Comparison of ENCODE assay signal across 21 cellular contexts in genomic region chr9:127847833-127848755, GRCh38. TPM values are rescaled to one million over a fixed set of nuclear protein-coding genes. Genes with fewer than 3 reads are reported as not detected.
DNase-seq lines count a peak whose midpoint lies in the region; ATAC-seq, FAIRE-seq and TF ChIP-seq lines count a peak whose summit lies in the region.
"Had no signal": no experiment of that assay in that cellular context is flagged by ENCODE, and none has a peak within 500 bp of the region (broad histone marks: within the 10 kb centered on the region; RNA-seq: fewer than 3 reads in every experiment).

No MANE protein-coding gene starts in this region.

- H2AFZ ChIP-seq in hepatocyte, result no peak overlapping the region
- H2AFZ ChIP-seq: parathyroid adenoma had no signal

- no peaks in the 10 kb centered on the region for H3K9me2 ChIP-seq in hepatocyte (replicated peaks; ENCODE audit: insufficient read depth)

- H3K4me3 ChIP-seq in right atrium auricular region (peak overlapping the region; percentile 9 to 36), hepatocyte (no peak overlapping the region), psoas muscle (peak overlapping the region; percentile 74), uterus (no peak overlapping the region)

- no peak for TF ChIP-seq POLR2A in uterus (IDR thresholded peaks at IDR 0.05)

- H3K4me2 ChIP-seq in hepatocyte, result no peak overlapping the region

- no peak for ATAC-seq in Right ventricle myocardium inferior
- no peak for ATAC-seq in psoas muscle
- ATAC-seq: left colon had no signal

- intact Hi-C loops in Right ventricle myocardium inferior (cut with DNase I), result loop anchor here (1.0 kb wide), 1 partner anchor 12 kb away; no protein-coding TSS in a partner anchor
- intact Hi-C loops in psoas muscle (cut with DNase I), result no loop called here
- intact Hi-C loops in uterus (cut with DNase I; ENCODE audit: low total_unique reads), result no loop called here

- no peaks in the 10 kb centered on the region for H4K20me1 ChIP-seq in hepatocyte (ENCODE audit: insufficient read depth, poor library complexity, severe bottlenecking)

- H3K9me3 ChIP-seq in right atrium auricular region, result peaks cover 0 to 11% of the 10 kb centered on the region in 2 donors
- no peaks in the 10 kb centered on the region for H3K9me3 ChIP-seq in hepatocyte (ENCODE audit: low read depth)
- H3K9me3 ChIP-seq in psoas muscle, result no peaks in the 10 kb centered on the region
- no peaks in the 10 kb centered on the region for H3K9me3 ChIP-seq in uterus

- TF ChIP-seq CTCF in right atrium auricular region (IDR thresholded peaks at IDR 0.05), result no peak
- TF ChIP-seq CTCF in hepatocyte (IDR thresholded peaks at IDR 0.05; ENCODE audit: poor library complexity), result no peak
- TF ChIP-seq CTCF in psoas muscle (IDR thresholded peaks at IDR 0.05), result no peak
- no peak for TF ChIP-seq CTCF in uterus (IDR thresholded peaks at IDR 0.05)

- FAIRE-seq in frontal cortex (lab: Jason Lieb, UNC), result no peak

- H3K27me3 ChIP-seq in right atrium auricular region (no peaks in the 10 kb centered on the region), hepatocyte (no peaks in the 10 kb centered on the region), psoas muscle (ENCODE audit: insufficient read depth in 3 of 3, low read length in 2 of 3) (no peaks in the 10 kb centered on the region), uterus (no peaks in the 10 kb centered on the region)
- H3K27me3 ChIP-seq: brain microvascular endothelial cell had no signal

- H3K27ac ChIP-seq in right atrium auricular region (peak overlapping the region; percentile 86 to 88), hepatocyte (peak overlapping the region; percentile 86), psoas muscle (no peak overlapping the region), uterus (peak overlapping the region; percentile 74 to 89)
- H3K27ac ChIP-seq: brain microvascular endothelial cell, parathyroid adenoma had no signal

- WGBS in hepatocyte (ENCODE audit: low lambda C conversion rate, missing lambda C conversion rate), result 80% methylated on average over 12 of the region's 12 CpGs
- WGBS in psoas muscle, 3 donors, result 76 to 77% (median 76%) methylated on average over 12 of the region's 12 CpGs

- H3K79me2 ChIP-seq in hepatocyte, result no peaks in the 10 kb centered on the region
- H3K79me2 ChIP-seq: parathyroid adenoma had no signal

- H3K4me1 ChIP-seq in right atrium auricular region (peaks cover 0 to 51% of the 10 kb centered on the region in 2 donors), hepatocyte (ENCODE audit: insufficient read depth) (peaks cover 10% of the 10 kb centered on the region), psoas muscle (peaks cover 6% of the 10 kb centered on the region), uterus (peaks cover 0 to 4% of the 10 kb centered on the region in 2 donors)
- H3K4me1 ChIP-seq: parathyroid adenoma had no signal

- no peak for DNase-seq in right atrium auricular region (ENCODE audit: low spot score)
- DNase-seq in Right ventricle myocardium inferior (ENCODE audit: missing footprints), result no peak
- DNase-seq in hepatocyte (ENCODE audit: low spot score), result no peak
- no peak for DNase-seq in psoas muscle
- no peak for DNase-seq in uterus
- DNase-seq in RPMI8226, result no peak
- no peak for DNase-seq in NCI-H1105 (lab: John Stamatoyannopoulos, UW)
- no peak for DNase-seq in frontal cortex (ENCODE audit: low spot score in 2 of 2)
- DNase-seq: ACHN; activated CD4-positive, alpha-beta T cell treated with anti-CD3 and anti-CD28 coated beads, Interleukin-2, amount 50 U/mL, for 4 hours; activated naive CD4-positive, alpha-beta T cell treated with anti-CD3 and anti-CD28 coated beads for 36 hours; activated T-cell treated with anti-CD3 and anti-CD28 coated beads for 4 hours; brain microvascular endothelial cell; CD4-positive, alpha-beta memory T cell; DMS79; effector CD8-positive, alpha-beta T cell; HCEC 1CT; left colon; NCI-H2171 treated with DMSO at 0.1 percent for 48 hours; NCI-H774 had no signal

- H3K36me3 ChIP-seq in right atrium auricular region (peaks cover 37% of the 10 kb centered on the region), hepatocyte (replicated peaks; ENCODE audit: insufficient read depth, low read depth) (no peaks in the 10 kb centered on the region), psoas muscle (ENCODE audit: insufficient read depth in 1 of 2, low read depth in 1 of 2) (peaks cover 0 to 13% of the 10 kb centered on the region in 2 donors), uterus (no peaks in the 10 kb centered on the region)

RNA-seq across cellular contexts. Expression of gene ENG, which starts 6.4 kb away (rescaled TPM):
- total RNA-seq in right atrium auricular region, result 100 to 1,000 TPM; 142 to 511 TPM
- total RNA-seq in Right ventricle myocardium inferior, result 131 TPM
- total RNA-seq in hepatocyte, result 3.2 and 6.8 TPM in 2 replicates
- polyA plus RNA-seq in hepatocyte, result 19.4 and 21.2 TPM in 2 replicates
- 10 to 100 TPM; 31.7 to 80.4 (median 54.3) TPM for total RNA-seq in psoas muscle
- polyA plus RNA-seq in psoas muscle, result 10 to 100 TPM; 22.1 to 78.1 (median 28.6) TPM
- total RNA-seq in uterus, result 100 to 1,000 TPM in 1 of 4 donors, 10 to 100 TPM in 3; 14.0 to 256 (median 50.3) TPM
- total RNA-seq in frontal cortex, result 0.82 TPM

RNA-seq across cellular contexts. Expression of gene AK1, which starts 29.4 kb away (rescaled TPM):
- total RNA-seq in right atrium auricular region, result 100 to 1,000 TPM; 263 to 398 TPM
- 880 TPM for total RNA-seq in Right ventricle myocardium inferior
- total RNA-seq in hepatocyte, result 28.3 and 39.8 TPM in 2 replicates
- polyA plus RNA-seq in hepatocyte, result 85.9 and 91.3 TPM in 2 replicates
- total RNA-seq in psoas muscle, result 100 to 1,000 TPM; 369 to 854 (median 688) TPM
- polyA plus RNA-seq in psoas muscle, result 100 to 1,000 TPM; 310 to 845 (median 778) TPM
- 10 to 100 TPM in 2 of 4 donors, 1 to 10 TPM in 2; 6.1 to 54.3 (median 15.7) TPM for total RNA-seq in uterus
- total RNA-seq in frontal cortex, result 25.7 TPM

RNA-seq across cellular contexts. Expression of gene FPGS, which starts 45.4 kb away (rescaled TPM):
- total RNA-seq in right atrium auricular region (10 to 100 TPM; 43.9 to 47.0 TPM), Right ventricle myocardium inferior (30.2 TPM), hepatocyte (27.4 and 30.9 TPM in 2 replicates), psoas muscle (10 to 100 TPM; 39.7 to 61.9 (median 45.8) TPM), uterus (100 to 1,000 TPM in 1 of 4 donors, 10 to 100 TPM in 3; 11.5 to 128 (median 46.6) TPM), frontal cortex (18.3 TPM)
- polyA plus RNA-seq in hepatocyte (48.5 and 52.2 TPM in 2 replicates), psoas muscle (10 to 100 TPM; 21.9 to 32.3 (median 29.8) TPM)

RNA-seq across cellular contexts. Expression of gene ST6GALNAC6, which starts 51.3 kb away (rescaled TPM):
- total RNA-seq in right atrium auricular region (100 to 1,000 TPM in 1 of 2 donors, 10 to 100 TPM in 1; 68.2 to 106 TPM), Right ventricle myocardium inferior (43.3 TPM), hepatocyte (31.8 and 37.3 TPM in 2 replicates), psoas muscle (10 to 100 TPM; 20.3 to 26.1 (median 24.4) TPM), uterus (100 to 1,000 TPM in 3 of 4 donors, 10 to 100 TPM in 1; 37.7 to 133 (median 111) TPM), frontal cortex (28.5 TPM)
- polyA plus RNA-seq in hepatocyte (47.7 and 61.2 TPM in 2 replicates), psoas muscle (10 to 100 TPM; 18.5 to 35.5 (median 31.0) TPM)

Comparison
In these comparisons a context has a peak if more than half of its experiments do, and no peak if none do; other contexts are left out.
1. H3K4me3 ChIP-seq: peak in right atrium auricular region (2 of 2) and psoas muscle (single experiment); none in hepatocyte (single experiment) and uterus (0 of 2).